Comparison of ENCODE assay signal across 16 cellular contexts in genomic region chr19:48113190-48113917, GRCh38. TPM values are rescaled to one million over a fixed set of nuclear protein-coding genes. Genes with fewer than 3 reads are reported as not detected.
DNase-seq lines count a peak whose midpoint lies in the region; ATAC-seq and TF ChIP-seq lines count a peak whose summit lies in the region.
"Had no signal": no experiment of that assay in that cellular context is flagged by ENCODE, and none has a peak within 500 bp of the region (broad histone marks: within the 10 kb centered on the region; RNA-seq: fewer than 3 reads in every experiment).

No MANE protein-coding gene starts in this region.

- H3K36me3 Mint-ChIP-seq in neural crest cell (ENCODE audit: low read depth) = peaks cover 7% of the 10 kb centered on the region
- H3K36me3 Mint-ChIP-seq in endothelial cell (ENCODE audit: low read depth, unreplicated experiment) = peaks cover 10% of the 10 kb centered on the region

- TF ChIP-seq CTCF in neural crest cell (conservative IDR thresholded peaks at IDR 0.05) = no peak
- no peak for TF ChIP-seq CTCF in endothelial cell (IDR thresholded peaks at IDR 0.05; ENCODE audit: unreplicated experiment)

- in situ Hi-C loops in Caki2 (cut with HindIII; ENCODE audit: low pct_unique_long_range_greater_than_20kb, low sequenced_read_pairs) = no loop called here

- H3K9me3 Mint-ChIP-seq in neural crest cell (no peaks in the 10 kb centered on the region), endothelial cell (ENCODE audit: unreplicated experiment) (no peaks in the 10 kb centered on the region)

- H3K4me1 Mint-ChIP-seq in neural crest cell (peaks cover 7% of the 10 kb centered on the region), endothelial cell (ENCODE audit: unreplicated experiment) (no peaks in the 10 kb centered on the region)

- H3K4me3 Mint-ChIP-seq in neural crest cell = no peak overlapping the region
- H3K4me3 Mint-ChIP-seq in endothelial cell (ENCODE audit: unreplicated experiment) = no peak overlapping the region

- H3K27me3 Mint-ChIP-seq in neural crest cell (ENCODE audit: low read depth) (no peaks in the 10 kb centered on the region), endothelial cell (ENCODE audit: unreplicated experiment) (peaks cover 4% of the 10 kb centered on the region)

- no peak for ATAC-seq in HG03108 (IDR thresholded peaks at IDR 0.05; ENCODE audit: unreplicated experiment)
- ATAC-seq: left ventricle myocardium superior, sciatic nerve had no signal

- DNase-seq in Caki2 (ENCODE audit: low read depth) = peak; percentile 26
- DNase-seq in NCI-H69 (lab: John Stamatoyannopoulos, UW) = peak; percentile 11
- peak; percentile 35 for DNase-seq in dermis blood vessel endothelial cell
- DNase-seq in neural crest cell (ENCODE audit: low read depth, low spot score) = no peak
- DNase-seq in endothelial cell (ENCODE audit: low spot score) = no peak
- no peak for DNase-seq in SIG-M5 (lab: John Stamatoyannopoulos, UW)
- DNase-seq: activated CD4-positive, alpha-beta T cell treated with anti-CD3 and anti-CD28 coated beads, Interleukin-2, amount 50 U/mL, for 1 hour; activated naive CD4-positive, alpha-beta T cell; GOT3; KG1; left ventricle myocardium superior; NCI-H2081; ovary; stimulated activated naive CD4-positive, alpha-beta T cell treated with Interleukin-2 at 50 U/mL for 16 hours had no signal

- H3K27ac Mint-ChIP-seq in neural crest cell (ENCODE audit: unreplicated experiment) = peak overlapping the region; percentile 82
- no peak overlapping the region for H3K27ac Mint-ChIP-seq in endothelial cell (ENCODE audit: unreplicated experiment)

RNA-seq across cellular contexts. Expression of gene PLA2G4C, which starts 2.7 kb away (rescaled TPM):
- total RNA-seq in Caki2 (2014; rRNA removed; shearing (Covaris generic); ENCODE audit: low replicate concordance) = 19.9 and 22.9 TPM in 2 replicates
- 28.4 and 104 TPM in 2 replicates for total RNA-seq in dermis blood vessel endothelial cell
- 1.1 and 2.0 TPM in 2 replicates for total RNA-seq in neural crest cell
- 1.1 TPM for total RNA-seq in endothelial cell (ENCODE audit: unreplicated experiment)

RNA-seq across cellular contexts. Expression of gene LIG1, which starts 56.8 kb away (rescaled TPM):
- 131 and 146 TPM in 2 replicates for total RNA-seq in Caki2 (2014; rRNA removed; shearing (Covaris generic); ENCODE audit: low replicate concordance)
- total RNA-seq in dermis blood vessel endothelial cell (32.5 and 46.9 TPM in 2 replicates), neural crest cell (144 and 156 TPM in 2 replicates), endothelial cell (ENCODE audit: unreplicated experiment) (51.5 TPM)

RNA-seq across cellular contexts. Expression of gene ZSWIM9, which starts 57.1 kb away (rescaled TPM):
- total RNA-seq in Caki2 (2014; rRNA removed; shearing (Covaris generic); ENCODE audit: low replicate concordance) = 0.96 and 7.0 TPM in 2 replicates
- total RNA-seq in dermis blood vessel endothelial cell (3.1 and 5.0 TPM in 2 replicates), neural crest cell (11.2 and 13.4 TPM in 2 replicates), endothelial cell (ENCODE audit: unreplicated experiment) (8.8 TPM)

Comparison
In these comparisons a context has a peak if more than half of its experiments do, and no peak if none do; other contexts are left out.
1. DNase-seq: peak in Caki2 (single experiment), NCI-H69 (single experiment) and dermis blood vessel endothelial cell (single experiment); none in neural crest cell (single experiment), endothelial cell (single experiment) and SIG-M5 (single experiment).